In genomic region chr14:77618381-77618780, GRCh38 we compare ENCODE assay signal across 1 cellular context.
TF ChIP-seq lines count a peak whose summit lies in the region.

No MANE protein-coding gene starts in this region.

TF ChIP-seq in H1, 55 proteins besides CTCF, POLR2A, EP300 and RAD21:
- TF ChIP-seq TAF1 (IDR thresholded peaks at IDR 0.05; ENCODE audit: low read depth, low read length) = no peak
- TF ChIP-seq MAX (IDR thresholded peaks at IDR 0.05) = no peak
- no peak for TF ChIP-seq SP1 (IDR thresholded peaks at IDR 0.05; ENCODE audit: low read depth, low read length)
- TF ChIP-seq MAFK (IDR thresholded peaks at IDR 0.05; ENCODE audit: low read depth, low read length) = no peak
- TF ChIP-seq POLR2AphosphoS5 (IDR thresholded peaks at IDR 0.05; ENCODE audit: low read depth, low read length) = no peak
- no peak for TF ChIP-seq SIN3A (conservative IDR thresholded peaks at IDR 0.05 in 1 of 2, IDR thresholded peaks at IDR 0.05 in 1 of 2; ENCODE audit: low read depth in 1 of 2, low read length in 2 of 2)
- TF ChIP-seq BACH1 (IDR thresholded peaks at IDR 0.05; ENCODE audit: low read length) = no peak
- TF ChIP-seq KDM5A (IDR thresholded peaks at IDR 0.05; ENCODE audit: low read length) = no peak
- no peak for TF ChIP-seq SIRT6 (IDR thresholded peaks at IDR 0.05; ENCODE audit: low read length)
- no peak for TF ChIP-seq RXRA (IDR thresholded peaks at IDR 0.05; ENCODE audit: insufficient read depth, low read depth, low read length)
- TF ChIP-seq CEBPB (IDR thresholded peaks at IDR 0.05; ENCODE audit: low read depth, low read length) = no peak
- no peak for TF ChIP-seq CBX8 (IDR thresholded peaks at IDR 0.05; ENCODE audit: borderline replicate concordance, low read depth, low read length)
- TF ChIP-seq ATF3 (IDR thresholded peaks at IDR 0.05; ENCODE audit: insufficient read depth, low read depth, low read length) = no peak
- no peak for TF ChIP-seq CHD7 (IDR thresholded peaks at IDR 0.05; ENCODE audit: insufficient replicate concordance, low read length)
- no peak for TF ChIP-seq ZNF274 (IDR thresholded peaks at IDR 0.05; ENCODE audit: borderline replicate concordance, extremely low read depth, low read length)
- TF ChIP-seq POU5F1 (IDR thresholded peaks at IDR 0.05; ENCODE audit: low read depth, low read length) = no peak
- no peak for TF ChIP-seq CTBP2 (IDR thresholded peaks at IDR 0.05; ENCODE audit: borderline replicate concordance, insufficient read depth, insufficient read length, low read length)
- TF ChIP-seq KDM1A (IDR thresholded peaks at IDR 0.05; ENCODE audit: borderline replicate concordance, low read length) = no peak
- TF ChIP-seq CHD1 (IDR thresholded peaks at IDR 0.05; ENCODE audit: low read depth, low read length) = no peak
